Comparison of ENCODE assay signal across 1 cellular context in the genomic region with DNA sequence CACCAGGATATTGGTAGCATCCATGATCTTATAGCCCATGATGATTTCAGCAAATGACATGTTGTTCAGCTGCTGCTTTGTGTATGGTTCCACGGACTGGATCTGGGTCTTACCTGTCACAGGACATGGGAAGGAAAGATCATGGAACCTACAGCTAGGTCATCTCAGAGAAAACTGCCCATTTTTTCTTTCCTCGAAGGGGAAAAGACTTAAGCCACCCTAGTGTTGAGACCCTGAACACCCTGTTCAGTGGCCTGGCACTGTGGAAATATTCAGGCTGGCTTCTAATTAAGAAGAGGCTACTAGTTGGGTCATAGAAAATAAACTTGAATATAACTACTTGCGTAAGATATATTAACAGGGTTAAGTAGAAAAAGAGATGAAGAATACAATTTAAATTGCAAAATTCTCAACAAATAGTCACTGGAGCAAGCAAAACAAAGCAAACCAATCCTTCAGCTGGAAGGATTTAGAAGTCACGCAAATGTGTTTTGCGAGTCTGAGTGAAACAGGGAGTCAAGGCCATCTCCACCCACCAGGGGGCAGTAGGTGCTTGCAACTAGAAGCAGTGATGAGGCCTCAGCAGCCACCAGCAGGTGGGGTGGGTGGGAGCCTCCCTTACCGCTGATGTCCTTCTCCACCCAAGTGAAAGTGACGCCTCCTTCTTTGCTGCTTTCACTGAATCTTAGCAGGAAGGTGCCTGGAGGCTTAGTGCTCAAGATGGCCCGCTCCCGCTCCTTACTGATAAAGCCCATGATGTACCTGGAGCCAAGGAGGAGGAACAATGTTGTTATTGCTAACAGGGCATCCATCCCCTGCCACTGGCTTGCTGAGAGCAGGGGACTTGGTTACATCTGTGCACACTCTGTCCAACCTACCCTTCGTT.
A peak's percentile ranks its signal among the peaks of the same experiment; 100 is the strongest.
TF ChIP-seq lines count a peak whose summit lies in the region.

No MANE protein-coding gene starts in this region.

TF ChIP-seq in K562, 482 proteins besides CTCF, POLR2A, EP300 and RAD21 (continued from another document and continues in another):
- TF ChIP-seq, protein P1, sequence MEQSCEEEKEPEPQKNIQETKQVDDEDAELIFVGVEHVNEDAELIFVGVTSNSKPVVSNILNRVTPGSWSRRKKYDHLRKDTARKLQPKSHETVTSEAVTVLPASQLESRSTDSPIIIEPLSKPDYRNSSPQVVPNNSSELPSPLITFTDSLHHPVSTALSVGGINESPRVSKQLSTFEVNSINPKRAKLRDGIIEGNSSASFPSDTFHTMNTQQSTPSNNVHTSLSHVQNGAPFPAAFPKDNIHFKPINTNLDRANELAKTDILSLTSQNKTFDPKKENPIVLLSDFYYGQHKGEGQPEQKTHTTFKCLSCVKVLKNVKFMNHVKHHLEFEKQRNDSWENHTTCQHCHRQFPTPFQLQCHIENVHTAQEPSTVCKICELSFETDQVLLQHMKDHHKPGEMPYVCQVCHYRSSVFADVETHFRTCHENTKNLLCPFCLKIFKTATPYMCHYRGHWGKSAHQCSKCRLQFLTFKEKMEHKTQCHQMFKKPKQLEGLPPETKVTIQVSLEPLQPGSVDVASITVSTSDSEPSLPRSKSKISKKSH (CRISPR knock-in tag; IDR thresholded peaks at IDR 0.05) = no peak
- TF ChIP-seq ZNF431 (CRISPR knock-in tag; IDR thresholded peaks at IDR 0.05) = no peak
- TF ChIP-seq BRD4 (IDR thresholded peaks at IDR 0.05) = no peak
- 0 out of 2 replicates have a peak, but pooled peaks have one; percentile 28 for TF ChIP-seq BACH1 (tag; IDR thresholded peaks at IDR 0.05)
- no peak for TF ChIP-seq ZKSCAN8 (CRISPR knock-in tag; IDR thresholded peaks at IDR 0.05)
- peak; percentile 79; the same call in 1 of the 2 replicates for TF ChIP-seq THRAP3 (IDR thresholded peaks at IDR 0.05; ENCODE audit: borderline replicate concordance)
- peak in 1 of 2 experiments; percentile 26; a peak in 1 of 4 replicates for TF ChIP-seq KDM1A (IDR thresholded peaks at IDR 0.05)
- TF ChIP-seq KLF10 (CRISPR knock-in tag; IDR thresholded peaks at IDR 0.05) = no peak
- TF ChIP-seq NUFIP1 (IDR thresholded peaks at IDR 0.05; ENCODE audit: partially characterized antibody) = no peak
- TF ChIP-seq RAD51 (IDR thresholded peaks at IDR 0.05; ENCODE audit: borderline replicate concordance, low read depth) = peak; percentile 23; the same call in 1 of the 2 replicates
- TF ChIP-seq, protein P2, sequence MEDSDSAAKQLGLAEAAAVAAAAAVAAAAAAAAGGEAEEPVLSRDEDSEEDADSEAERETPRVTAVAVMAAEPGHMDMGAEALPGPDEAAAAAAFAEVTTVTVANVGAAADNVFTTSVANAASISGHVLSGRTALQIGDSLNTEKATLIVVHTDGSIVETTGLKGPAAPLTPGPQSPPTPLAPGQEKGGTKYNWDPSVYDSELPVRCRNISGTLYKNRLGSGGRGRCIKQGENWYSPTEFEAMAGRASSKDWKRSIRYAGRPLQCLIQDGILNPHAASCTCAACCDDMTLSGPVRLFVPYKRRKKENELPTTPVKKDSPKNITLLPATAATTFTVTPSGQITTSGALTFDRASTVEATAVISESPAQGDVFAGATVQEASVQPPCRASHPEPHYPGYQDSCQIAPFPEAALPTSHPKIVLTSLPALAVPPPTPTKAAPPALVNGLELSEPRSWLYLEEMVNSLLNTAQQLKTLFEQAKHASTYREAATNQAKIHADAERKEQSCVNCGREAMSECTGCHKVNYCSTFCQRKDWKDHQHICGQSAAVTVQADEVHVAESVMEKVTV (CRISPR knock-in tag; IDR thresholded peaks at IDR 0.05) = peak; percentile 98
- TF ChIP-seq, protein P3, sequence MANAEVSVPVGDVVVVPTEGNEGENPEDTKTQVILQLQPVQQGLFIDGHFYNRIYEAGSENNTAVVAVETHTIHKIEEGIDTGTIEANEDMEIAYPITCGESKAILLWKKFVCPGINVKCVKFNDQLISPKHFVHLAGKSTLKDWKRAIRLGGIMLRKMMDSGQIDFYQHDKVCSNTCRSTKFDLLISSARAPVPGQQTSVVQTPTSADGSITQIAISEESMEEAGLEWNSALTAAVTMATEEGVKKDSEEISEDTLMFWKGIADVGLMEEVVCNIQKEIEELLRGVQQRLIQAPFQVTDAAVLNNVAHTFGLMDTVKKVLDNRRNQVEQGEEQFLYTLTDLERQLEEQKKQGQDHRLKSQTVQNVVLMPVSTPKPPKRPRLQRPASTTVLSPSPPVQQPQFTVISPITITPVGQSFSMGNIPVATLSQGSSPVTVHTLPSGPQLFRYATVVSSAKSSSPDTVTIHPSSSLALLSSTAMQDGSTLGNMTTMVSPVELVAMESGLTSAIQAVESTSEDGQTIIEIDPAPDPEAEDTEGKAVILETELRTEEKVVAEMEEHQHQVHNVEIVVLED (CRISPR knock-in tag; IDR thresholded peaks at IDR 0.05) = no peak; the same call in 1 of the 2 replicates
- no peak for TF ChIP-seq SRSF1 (IDR thresholded peaks at IDR 0.05; ENCODE audit: low read depth, low read length)
- TF ChIP-seq, protein P4, sequence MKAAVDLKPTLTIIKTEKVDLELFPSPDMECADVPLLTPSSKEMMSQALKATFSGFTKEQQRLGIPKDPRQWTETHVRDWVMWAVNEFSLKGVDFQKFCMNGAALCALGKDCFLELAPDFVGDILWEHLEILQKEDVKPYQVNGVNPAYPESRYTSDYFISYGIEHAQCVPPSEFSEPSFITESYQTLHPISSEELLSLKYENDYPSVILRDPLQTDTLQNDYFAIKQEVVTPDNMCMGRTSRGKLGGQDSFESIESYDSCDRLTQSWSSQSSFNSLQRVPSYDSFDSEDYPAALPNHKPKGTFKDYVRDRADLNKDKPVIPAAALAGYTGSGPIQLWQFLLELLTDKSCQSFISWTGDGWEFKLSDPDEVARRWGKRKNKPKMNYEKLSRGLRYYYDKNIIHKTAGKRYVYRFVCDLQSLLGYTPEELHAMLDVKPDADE (conservative IDR thresholded peaks at IDR 0.05; ENCODE audit: control insufficient read depth, low read depth, low read length) = no peak
- TF ChIP-seq HIVEP1 (CRISPR knock-in tag; IDR thresholded peaks at IDR 0.05) = no peak
- TF ChIP-seq MYC (IDR thresholded peaks at IDR 0.05; ENCODE audit: low read depth, low read length) = peak; percentile 45
- no peak for TF ChIP-seq MYC (CRISPR knock-in tag; IDR thresholded peaks at IDR 0.05; ENCODE audit: borderline replicate concordance, low read depth)
- peak; percentile 88 for TF ChIP-seq XRCC5 (IDR thresholded peaks at IDR 0.05; ENCODE audit: low read depth, low read length)
- no peak for TF ChIP-seq FOS (IDR thresholded peaks at IDR 0.05; ENCODE audit: extremely low read depth, insufficient read length)
- TF ChIP-seq, protein P5, sequence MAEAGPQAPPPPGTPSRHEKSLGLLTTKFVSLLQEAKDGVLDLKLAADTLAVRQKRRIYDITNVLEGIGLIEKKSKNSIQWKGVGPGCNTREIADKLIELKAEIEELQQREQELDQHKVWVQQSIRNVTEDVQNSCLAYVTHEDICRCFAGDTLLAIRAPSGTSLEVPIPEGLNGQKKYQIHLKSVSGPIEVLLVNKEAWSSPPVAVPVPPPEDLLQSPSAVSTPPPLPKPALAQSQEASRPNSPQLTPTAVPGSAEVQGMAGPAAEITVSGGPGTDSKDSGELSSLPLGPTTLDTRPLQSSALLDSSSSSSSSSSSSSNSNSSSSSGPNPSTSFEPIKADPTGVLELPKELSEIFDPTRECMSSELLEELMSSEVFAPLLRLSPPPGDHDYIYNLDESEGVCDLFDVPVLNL (CRISPR knock-in tag; IDR thresholded peaks at IDR 0.05; ENCODE audit: low read depth) = no peak
- peak; percentile 19; the same call in 1 of the 2 replicates for TF ChIP-seq CBFA2T3 (IDR thresholded peaks at IDR 0.05)
- TF ChIP-seq, protein P6, sequence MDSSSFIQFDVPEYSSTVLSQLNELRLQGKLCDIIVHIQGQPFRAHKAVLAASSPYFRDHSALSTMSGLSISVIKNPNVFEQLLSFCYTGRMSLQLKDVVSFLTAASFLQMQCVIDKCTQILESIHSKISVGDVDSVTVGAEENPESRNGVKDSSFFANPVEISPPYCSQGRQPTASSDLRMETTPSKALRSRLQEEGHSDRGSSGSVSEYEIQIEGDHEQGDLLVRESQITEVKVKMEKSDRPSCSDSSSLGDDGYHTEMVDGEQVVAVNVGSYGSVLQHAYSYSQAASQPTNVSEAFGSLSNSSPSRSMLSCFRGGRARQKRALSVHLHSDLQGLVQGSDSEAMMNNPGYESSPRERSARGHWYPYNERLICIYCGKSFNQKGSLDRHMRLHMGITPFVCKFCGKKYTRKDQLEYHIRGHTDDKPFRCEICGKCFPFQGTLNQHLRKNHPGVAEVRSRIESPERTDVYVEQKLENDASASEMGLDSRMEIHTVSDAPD (CRISPR knock-in tag; IDR thresholded peaks at IDR 0.05) = no peak
- TF ChIP-seq, protein P7, sequence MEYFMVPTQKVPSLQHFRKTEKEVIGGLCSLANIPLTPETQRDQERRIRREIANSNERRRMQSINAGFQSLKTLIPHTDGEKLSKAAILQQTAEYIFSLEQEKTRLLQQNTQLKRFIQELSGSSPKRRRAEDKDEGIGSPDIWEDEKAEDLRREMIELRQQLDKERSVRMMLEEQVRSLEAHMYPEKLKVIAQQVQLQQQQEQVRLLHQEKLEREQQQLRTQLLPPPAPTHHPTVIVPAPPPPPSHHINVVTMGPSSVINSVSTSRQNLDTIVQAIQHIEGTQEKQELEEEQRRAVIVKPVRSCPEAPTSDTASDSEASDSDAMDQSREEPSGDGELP (CRISPR knock-in tag; IDR thresholded peaks at IDR 0.05; ENCODE audit: borderline replicate concordance) = peak; percentile 81; the same call in 1 of the 2 replicates
- TF ChIP-seq RBM39 (optimal IDR thresholded peaks at IDR 0.05; ENCODE audit: low read depth, low read length) = no peak
- no peak for TF ChIP-seq ZNF224 (CRISPR knock-in tag; IDR thresholded peaks at IDR 0.05)
- peak; percentile 73; the same call in 1 of the 2 replicates for TF ChIP-seq RB1 (IDR thresholded peaks at IDR 0.05; ENCODE audit: low read depth)
- TF ChIP-seq NR3C1 (CRISPR knock-in tag; IDR thresholded peaks at IDR 0.05) = no peak
- TF ChIP-seq ETV6 (IDR thresholded peaks at IDR 0.05; ENCODE audit: borderline replicate concordance in 1 of 2, low read depth in 2 of 2, low read length in 1 of 2) = no peak
- no peak for TF ChIP-seq ETV6 (CRISPR knock-in tag; IDR thresholded peaks at IDR 0.05; ENCODE audit: borderline replicate concordance)
- no peak for TF ChIP-seq KAT8 (IDR thresholded peaks at IDR 0.05; ENCODE audit: low read depth)
- TF ChIP-seq ZNF212 (CRISPR knock-in tag; IDR thresholded peaks at IDR 0.05) = no peak
- TF ChIP-seq, protein P8, sequence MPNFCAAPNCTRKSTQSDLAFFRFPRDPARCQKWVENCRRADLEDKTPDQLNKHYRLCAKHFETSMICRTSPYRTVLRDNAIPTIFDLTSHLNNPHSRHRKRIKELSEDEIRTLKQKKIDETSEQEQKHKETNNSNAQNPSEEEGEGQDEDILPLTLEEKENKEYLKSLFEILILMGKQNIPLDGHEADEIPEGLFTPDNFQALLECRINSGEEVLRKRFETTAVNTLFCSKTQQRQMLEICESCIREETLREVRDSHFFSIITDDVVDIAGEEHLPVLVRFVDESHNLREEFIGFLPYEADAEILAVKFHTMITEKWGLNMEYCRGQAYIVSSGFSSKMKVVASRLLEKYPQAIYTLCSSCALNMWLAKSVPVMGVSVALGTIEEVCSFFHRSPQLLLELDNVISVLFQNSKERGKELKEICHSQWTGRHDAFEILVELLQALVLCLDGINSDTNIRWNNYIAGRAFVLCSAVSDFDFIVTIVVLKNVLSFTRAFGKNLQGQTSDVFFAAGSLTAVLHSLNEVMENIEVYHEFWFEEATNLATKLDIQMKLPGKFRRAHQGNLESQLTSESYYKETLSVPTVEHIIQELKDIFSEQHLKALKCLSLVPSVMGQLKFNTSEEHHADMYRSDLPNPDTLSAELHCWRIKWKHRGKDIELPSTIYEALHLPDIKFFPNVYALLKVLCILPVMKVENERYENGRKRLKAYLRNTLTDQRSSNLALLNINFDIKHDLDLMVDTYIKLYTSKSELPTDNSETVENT (CRISPR knock-in tag; IDR thresholded peaks at IDR 0.05) = peak; percentile 56; the same call in 1 of the 2 replicates
- TF ChIP-seq EZH2 (IDR thresholded peaks at IDR 0.05; ENCODE audit: borderline replicate concordance, low read depth, low read length) = no peak
- no peak for TF ChIP-seq ZNF830 (CRISPR knock-in tag; IDR thresholded peaks at IDR 0.05)
- no peak for TF ChIP-seq FOXA3 (CRISPR knock-in tag; conservative IDR thresholded peaks at IDR 0.05 in 1 of 2, IDR thresholded peaks at IDR 0.05 in 1 of 2)
- TF ChIP-seq ERF (CRISPR knock-in tag; IDR thresholded peaks at IDR 0.05) = no peak
- no peak for TF ChIP-seq SNRNP70 (optimal IDR thresholded peaks at IDR 0.05; ENCODE audit: low read depth, low read length)
- TF ChIP-seq MTA1 (IDR thresholded peaks at IDR 0.05; ENCODE audit: borderline replicate concordance) = no peak
- no peak for TF ChIP-seq ILK (tag; IDR thresholded peaks at IDR 0.05; ENCODE audit: borderline replicate concordance, low read depth)
- peak; percentile 68; the same call in 1 of the 2 replicates for TF ChIP-seq ESRRA (IDR thresholded peaks at IDR 0.05; ENCODE audit: borderline replicate concordance, low read depth)
- TF ChIP-seq ZNF75A (CRISPR knock-in tag; IDR thresholded peaks at IDR 0.05) = no peak
- peak; percentile 73 for TF ChIP-seq RNF2 (IDR thresholded peaks at IDR 0.05)
- TF ChIP-seq, protein P9, sequence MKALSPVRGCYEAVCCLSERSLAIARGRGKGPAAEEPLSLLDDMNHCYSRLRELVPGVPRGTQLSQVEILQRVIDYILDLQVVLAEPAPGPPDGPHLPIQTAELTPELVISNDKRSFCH (CRISPR knock-in tag; IDR thresholded peaks at IDR 0.05) = no peak
- TF ChIP-seq, protein P9 (tag; IDR thresholded peaks at IDR 0.05) = no peak
- no peak for TF ChIP-seq RBM25 (IDR thresholded peaks at IDR 0.05; ENCODE audit: low read depth, low read length, severe bottlenecking)
- TF ChIP-seq, protein P10, sequence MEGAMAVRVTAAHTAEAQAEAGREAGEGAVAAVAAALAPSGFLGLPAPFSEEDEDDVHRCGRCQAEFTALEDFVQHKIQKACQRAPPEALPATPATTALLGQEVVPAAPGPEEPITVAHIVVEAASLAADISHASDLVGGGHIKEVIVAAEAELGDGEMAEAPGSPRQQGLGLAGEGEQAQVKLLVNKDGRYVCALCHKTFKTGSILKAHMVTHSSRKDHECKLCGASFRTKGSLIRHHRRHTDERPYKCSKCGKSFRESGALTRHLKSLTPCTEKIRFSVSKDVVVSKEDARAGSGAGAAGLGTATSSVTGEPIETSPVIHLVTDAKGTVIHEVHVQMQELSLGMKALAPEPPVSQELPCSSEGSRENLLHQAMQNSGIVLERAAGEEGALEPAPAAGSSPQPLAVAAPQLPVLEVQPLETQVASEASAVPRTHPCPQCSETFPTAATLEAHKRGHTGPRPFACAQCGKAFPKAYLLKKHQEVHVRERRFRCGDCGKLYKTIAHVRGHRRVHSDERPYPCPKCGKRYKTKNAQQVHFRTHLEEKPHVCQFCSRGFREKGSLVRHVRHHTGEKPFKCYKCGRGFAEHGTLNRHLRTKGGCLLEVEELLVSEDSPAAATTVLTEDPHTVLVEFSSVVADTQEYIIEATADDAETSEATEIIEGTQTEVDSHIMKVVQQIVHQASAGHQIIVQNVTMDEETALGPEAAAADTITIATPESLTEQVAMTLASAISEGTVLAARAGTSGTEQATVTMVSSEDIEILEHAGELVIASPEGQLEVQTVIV (CRISPR knock-in tag; IDR thresholded peaks at IDR 0.05; ENCODE audit: borderline replicate concordance) = no peak
- TF ChIP-seq ZFPM2 (CRISPR knock-in tag; IDR thresholded peaks at IDR 0.05) = no peak
- TF ChIP-seq, protein P11, sequence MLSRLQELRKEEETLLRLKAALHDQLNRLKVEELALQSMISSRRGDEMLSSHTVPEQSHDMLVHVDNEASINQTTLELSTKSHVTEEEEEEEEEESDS (CRISPR knock-in tag; IDR thresholded peaks at IDR 0.05) = no peak
- TF ChIP-seq XRCC3 (IDR thresholded peaks at IDR 0.05) = no peak
